Comparison of ENCODE assay signal across 34 cellular contexts in genomic region chr7:128251337-128251736, GRCh38. TPM values are rescaled to one million over a fixed set of nuclear protein-coding genes. Genes with fewer than 3 reads are reported as not detected.
"Had no signal": no experiment of that assay in that cellular context is flagged by ENCODE, and none has a peak within 500 bp of the region (broad histone marks: within the 10 kb centered on the region; RNA-seq: fewer than 3 reads in every experiment).

No MANE protein-coding gene starts in this region.

- ATAC-seq: K562, Panc1, Right ventricle myocardium inferior, SK-N-SH treated with all-trans-retinoic acid at 6 μM for 48 hours had no signal

- DNase-seq: Kasumi-1, KG1, MG63, NCI-H1048, NCI-H1092 treated with DMSO at 0.1 percent for 48 hours, NCI-H1105 treated with DMSO at 0.1 percent for 48 hours, NCI-H1417, NCI-H1436, NCI-H1694 treated with DMSO at 0.1 percent for 48 hours, NCI-H187 treated with DMSO at 0.1 percent for 48 hours, NCI-H2029, NCI-H2081, NCI-H2171 treated with DMSO at 0.1 percent for 48 hours, NCI-H345, NCI-H446, NCI-H510A treated with DMSO at 0.1 percent for 48 hours, NCI-H524 treated with DMSO at 0.1 percent for 48 hours, NCI-H526 treated with DMSO at 0.1 percent for 48 hours, NCI-H774, PC-9, SHP77, SIG-M5, SJCRH30 had no signal

- H3K36me3 ChIP-seq: MG63, SJCRH30 had no signal

- H3K9me3 ChIP-seq: MG63, SJCRH30 had no signal

- H3K27ac ChIP-seq: PC-9, RWPE1, SJCRH30, SK-N-MC had no signal

- H2AFZ ChIP-seq: PC-9 had no signal

- H3K27me3 ChIP-seq: MG63 had no signal

- H3K4me1 ChIP-seq: SJCRH30 had no signal

- H3K4me2 ChIP-seq: PC-9 had no signal

- H3K4me3 ChIP-seq: K562, MG63, PC-9, SJCRH30, SK-N-MC had no signal

RNA-seq across cellular contexts. Expression of gene LEP, which starts 10.3 kb away (rescaled TPM):
- total RNA-seq: K562, M059J, NCI-H460, OCI-LY7, PC-9, RPMI7951, SJCRH30, SK-MEL-5 had no signal
- polyA plus RNA-seq: K562 had no signal
